17 cellular contexts compared by ENCODE assay signal in genomic region chr14:58109761-58110160, GRCh38. TPM values are rescaled to one million over a fixed set of nuclear protein-coding genes. Genes with fewer than 3 reads are reported as not detected.
A peak's percentile ranks its signal among the peaks of the same experiment; 100 is the strongest.
DNase-seq lines count a peak whose midpoint lies in the region; ATAC-seq and TF ChIP-seq lines count a peak whose summit lies in the region.
"Had no signal": no experiment of that assay in that cellular context is flagged by ENCODE, and none has a peak within 500 bp of the region (broad histone marks: within the 10 kb centered on the region; RNA-seq: fewer than 3 reads in every experiment).

No MANE protein-coding gene starts in this region.

- intact Hi-C loops in esophagus squamous epithelium (cut with DNase I) = loop anchor here (5.0 kb wide), 1 partner anchor 58 kb away; no protein-coding TSS in a partner anchor
- intact Hi-C loops in activated CD4-positive, alpha-beta T cell treated with anti-CD3 and anti-CD28 coated beads for 36 hours (cut with DNase I, micrococcal nuclease) = loop anchor here (2.0 to 10.0 kb wide), 3 partner anchors 128 to 945 kb away; no protein-coding TSS in a partner anchor

- no peak overlapping the region for H3K27ac ChIP-seq in esophagus squamous epithelium
- H3K27ac ChIP-seq in CD8-positive, alpha-beta memory T cell (ENCODE audit: low read depth, low read length) = no peak overlapping the region
- H3K27ac ChIP-seq: HL-60 had no signal

- no peaks in the 10 kb centered on the region for H3K36me3 ChIP-seq in esophagus squamous epithelium
- H3K36me3 ChIP-seq in CD8-positive, alpha-beta memory T cell (ENCODE audit: insufficient read depth, low read length) = no peaks in the 10 kb centered on the region
- H3K36me3 ChIP-seq: BE2C had no signal

- H3K4me3 ChIP-seq in esophagus squamous epithelium = no peak overlapping the region
- no peak overlapping the region for H3K4me3 ChIP-seq in CD8-positive, alpha-beta memory T cell (ENCODE audit: low read length)

- WGBS in esophagus squamous epithelium, 2 donors = 31 to 40% methylated on average over 3 of the region's 3 CpGs

- no peaks in the 10 kb centered on the region for H3K4me1 ChIP-seq in esophagus squamous epithelium
- H3K4me1 ChIP-seq in CD8-positive, alpha-beta memory T cell (ENCODE audit: insufficient read depth, low read length) = no peaks in the 10 kb centered on the region
- H3K4me1 ChIP-seq: BE2C had no signal

- DNase-seq in stimulated activated naive CD8-positive, alpha-beta T cell treated with anti-CD3 and anti-CD28 coated beads, Interleukin-15, Interleukin-2, amounts not matched to agents 100 U/mL and 50 U/mL, for 24 hours = no peak
- DNase-seq in stimulated activated naive CD8-positive, alpha-beta T cell treated with anti-CD3 and anti-CD28 coated beads, Interleukin-15, amount 100 ng/mL, for 72 hours = no peak
- DNase-seq in NCI-H82 (lab: John Stamatoyannopoulos, UW) = peak; percentile 96
- DNase-seq in dermis blood vessel endothelial cell = peak; percentile 10
- no peak for DNase-seq in esophagus squamous epithelium (lab: John Stamatoyannopoulos, UW)
- DNase-seq in CD8-positive, alpha-beta memory T cell = no peak
- no peak for DNase-seq in activated CD4-positive, alpha-beta T cell treated with anti-CD3 and anti-CD28 coated beads for 36 hours
- DNase-seq: BE2C; CD4-positive, alpha-beta T cell; DMS153; NCI-H1694 treated with DMSO at 0.1 percent for 48 hours; NCI-H748 treated with DMSO at 0.1 percent for 48 hours; OCI-M1; Right ventricle myocardium superior; SK-N-SH had no signal

- H3K27ac Mint-ChIP-seq in stimulated activated naive CD8-positive, alpha-beta T cell treated with anti-CD3 and anti-CD28 coated beads, Interleukin-15, amount 100 ng/mL, for 72 hours = no peak overlapping the region
- H3K27ac Mint-ChIP-seq in CD8-positive, alpha-beta memory T cell = no peak overlapping the region
- no peak overlapping the region for H3K27ac Mint-ChIP-seq in activated CD4-positive, alpha-beta T cell treated with anti-CD3 and anti-CD28 coated beads for 36 hours
- H3K27ac Mint-ChIP-seq: CD4-positive, alpha-beta T cell; IgD-negative memory B cell had no signal

- H3K9me3 Mint-ChIP-seq in stimulated activated naive CD8-positive, alpha-beta T cell treated with anti-CD3 and anti-CD28 coated beads, Interleukin-15, amount 100 ng/mL, for 72 hours = no peaks in the 10 kb centered on the region
- peaks cover 0 to 3% (median 0%) of the 10 kb centered on the region in 5 donors for H3K9me3 Mint-ChIP-seq in CD8-positive, alpha-beta memory T cell
- H3K9me3 Mint-ChIP-seq in activated CD4-positive, alpha-beta T cell treated with anti-CD3 and anti-CD28 coated beads for 36 hours (ENCODE audit: low read depth) = no peaks in the 10 kb centered on the region
- H3K9me3 Mint-ChIP-seq: CD4-positive, alpha-beta T cell; IgD-negative memory B cell had no signal

- TF ChIP-seq CTCF in esophagus squamous epithelium (IDR thresholded peaks at IDR 0.05) = no peak

- H3K27me3 ChIP-seq in esophagus squamous epithelium = no peaks in the 10 kb centered on the region
- H3K27me3 ChIP-seq in CD8-positive, alpha-beta memory T cell (ENCODE audit: insufficient read depth, low read length, poor library complexity, severe bottlenecking) = no peaks in the 10 kb centered on the region

- peaks cover 7% of the 10 kb centered on the region for H3K27me3 Mint-ChIP-seq in stimulated activated naive CD8-positive, alpha-beta T cell treated with anti-CD3 and anti-CD28 coated beads, Interleukin-15, amount 100 ng/mL, for 72 hours
- H3K27me3 Mint-ChIP-seq in CD8-positive, alpha-beta memory T cell = peaks cover 6 to 21% of the 10 kb centered on the region in 2 donors
- H3K27me3 Mint-ChIP-seq in activated CD4-positive, alpha-beta T cell treated with anti-CD3 and anti-CD28 coated beads for 36 hours = peaks cover 20% of the 10 kb centered on the region
- H3K27me3 Mint-ChIP-seq: IgD-negative memory B cell had no signal

- peak; percentile 19 for ATAC-seq in stimulated activated naive CD8-positive, alpha-beta T cell treated with anti-CD3 and anti-CD28 coated beads, Interleukin-15, Interleukin-2, amounts not matched to agents 100 U/mL and 50 U/mL, for 24 hours
- no peak for ATAC-seq in stimulated activated naive CD8-positive, alpha-beta T cell treated with anti-CD3 and anti-CD28 coated beads, Interleukin-15, amount 100 ng/mL, for 72 hours
- no peak for ATAC-seq in activated CD4-positive, alpha-beta T cell treated with anti-CD3 and anti-CD28 coated beads for 36 hours

- POLR2A ChIA-PET in CD8-positive, alpha-beta memory T cell (lab: Charles Lee) = no interaction called here
- POLR2A ChIA-PET in activated CD4-positive, alpha-beta T cell treated with anti-CD3 and anti-CD28 coated beads for 36 hours (lab: Charles Lee) = no interaction called here

- CTCF ChIA-PET in CD8-positive, alpha-beta memory T cell (lab: Charles Lee) = interaction anchor here (1.7 to 4.3 kb wide), 2 partner anchors 20 to 286 kb away, joined by 3 to 17 read pairs; partner anchors contain the start of gene TOMM20L
- CTCF ChIA-PET in activated CD4-positive, alpha-beta T cell treated with anti-CD3 and anti-CD28 coated beads for 36 hours (lab: Charles Lee) = interaction anchor here (0.7 to 1.5 kb wide), 3 partner anchors 8 to 58 kb away, joined by 3 to 5 read pairs (median 4); no protein-coding TSS in a partner anchor

- no peaks in the 10 kb centered on the region for H3K9me3 ChIP-seq in esophagus squamous epithelium
- no peaks in the 10 kb centered on the region for H3K9me3 ChIP-seq in CD8-positive, alpha-beta memory T cell (ENCODE audit: low read length)
- H3K9me3 ChIP-seq: BE2C, SK-N-SH had no signal

- no peak for TF ChIP-seq POLR2A in esophagus squamous epithelium (IDR thresholded peaks at IDR 0.05)

- no peak overlapping the region for H3K4me3 Mint-ChIP-seq in stimulated activated naive CD8-positive, alpha-beta T cell treated with anti-CD3 and anti-CD28 coated beads, Interleukin-15, amount 100 ng/mL, for 72 hours
- H3K4me3 Mint-ChIP-seq in CD8-positive, alpha-beta memory T cell = no peak overlapping the region
- no peak overlapping the region for H3K4me3 Mint-ChIP-seq in activated CD4-positive, alpha-beta T cell treated with anti-CD3 and anti-CD28 coated beads for 36 hours
- H3K4me3 Mint-ChIP-seq: CD4-positive, alpha-beta T cell; IgD-negative memory B cell had no signal

- no peaks in the 10 kb centered on the region for H3K4me1 Mint-ChIP-seq in stimulated activated naive CD8-positive, alpha-beta T cell treated with anti-CD3 and anti-CD28 coated beads, Interleukin-15, amount 100 ng/mL, for 72 hours
- no peaks in the 10 kb centered on the region for H3K4me1 Mint-ChIP-seq in CD8-positive, alpha-beta memory T cell
- H3K4me1 Mint-ChIP-seq in activated CD4-positive, alpha-beta T cell treated with anti-CD3 and anti-CD28 coated beads for 36 hours = peaks cover 6% of the 10 kb centered on the region
- H3K4me1 Mint-ChIP-seq: IgD-negative memory B cell had no signal

- no peaks in the 10 kb centered on the region for H3K36me3 Mint-ChIP-seq in CD8-positive, alpha-beta memory T cell
- H3K36me3 Mint-ChIP-seq in activated CD4-positive, alpha-beta T cell treated with anti-CD3 and anti-CD28 coated beads for 36 hours (ENCODE audit: low read depth) = no peaks in the 10 kb centered on the region
- H3K36me3 Mint-ChIP-seq: IgD-negative memory B cell had no signal

RNA-seq across cellular contexts. Expression of gene ARMH4, which starts 42.3 kb away (rescaled TPM):
- total RNA-seq in dermis blood vessel endothelial cell (1.5 and 2.0 TPM in 2 replicates), esophagus squamous epithelium (1 to 10 TPM in 3 of 4 donors, under 1 TPM in 1; 0.44 to 4.4 (median 2.4) TPM)
- not detected for total RNA-seq in CD8-positive, alpha-beta memory T cell
- 1.2 TPM for polyA plus RNA-seq in CD8-positive, alpha-beta memory T cell
- total RNA-seq in activated CD4-positive, alpha-beta T cell treated with anti-CD3 and anti-CD28 coated beads for 36 hours = not detected
- total RNA-seq: CD4-positive, alpha-beta T cell had no signal

Comparison
In these comparisons a context has a peak if more than half of its experiments do, and no peak if none do; other contexts are left out.
1. DNase-seq: peak in NCI-H82 (single experiment) and dermis blood vessel endothelial cell (single experiment); none in stimulated activated naive CD8-positive, alpha-beta T cell treated with anti-CD3 and anti-CD28 coated beads, Interleukin-15, Interleukin-2, amounts not matched to agents 100 U/mL and 50 U/mL, for 24 hours (single experiment), stimulated activated naive CD8-positive, alpha-beta T cell treated with anti-CD3 and anti-CD28 coated beads, Interleukin-15, amount 100 ng/mL, for 72 hours (0 of 2), esophagus squamous epithelium (single experiment), CD8-positive, alpha-beta memory T cell (0 of 5) and activated CD4-positive, alpha-beta T cell treated with anti-CD3 and anti-CD28 coated beads for 36 hours (single experiment).